ENCODE assay signal across 16 cellular contexts in genomic region chr2:179550214-179550613, GRCh38.
"Had no signal": no experiment of that assay in that cellular context is flagged by ENCODE, and none has a peak within 500 bp of the region (broad histone marks: within the 10 kb centered on the region; RNA-seq: fewer than 3 reads in every experiment).

No MANE protein-coding gene starts in this region.

- H3K27ac ChIP-seq: dorsolateral prefrontal cortex, foreskin keratinocyte, neutrophil, right atrium auricular region, stomach, thoracic aorta, WERI-Rb-1 had no signal

- H3K27me3 Mint-ChIP-seq: activated naive CD8-positive, alpha-beta T cell treated with anti-CD3 and anti-CD28 coated beads, Interleukin-2, amount 10 ng/mL, durations not matched to agents 7 days and 5 days had no signal

- H3K36me3 ChIP-seq: neutrophil, right atrium auricular region, stomach, thoracic aorta, WERI-Rb-1 had no signal

- H3K4me3 Mint-ChIP-seq: activated CD8-positive, alpha-beta T cell treated with anti-CD3 and anti-CD28 coated beads, Interleukin-2, amount 10 ng/mL, durations not matched to agents 7 days and 5 days; activated naive CD8-positive, alpha-beta T cell treated with anti-CD3 and anti-CD28 coated beads, Interleukin-2, amount 10 ng/mL, durations not matched to agents 7 days and 5 days; naive B cell had no signal

- DNase-seq: activated CD4-positive, alpha-beta T cell treated with anti-CD3 and anti-CD28 coated beads for 48 hours; activated CD8-positive, alpha-beta memory T cell treated with anti-CD3 and anti-CD28 coated beads, Interleukin-2, amount 50 U/mL, for 48 hours; activated CD8-positive, alpha-beta T cell treated with anti-CD3 and anti-CD28 coated beads, Interleukin-2, amount 10 ng/mL, durations not matched to agents 7 days and 5 days; activated naive CD8-positive, alpha-beta T cell treated with anti-CD3 and anti-CD28 coated beads, Interleukin-2, amount 10 ng/mL, durations not matched to agents 7 days and 5 days; aorta; dorsolateral prefrontal cortex; foreskin keratinocyte; head of caudate nucleus; naive B cell; small intestine; stomach; WERI-Rb-1 had no signal

- H3K4me1 Mint-ChIP-seq: activated naive CD8-positive, alpha-beta T cell treated with anti-CD3 and anti-CD28 coated beads, Interleukin-2, amount 10 ng/mL, durations not matched to agents 7 days and 5 days; naive B cell had no signal

- H3K4me1 ChIP-seq: foreskin keratinocyte, right atrium auricular region had no signal

- H3K36me3 Mint-ChIP-seq: activated naive CD8-positive, alpha-beta T cell treated with anti-CD3 and anti-CD28 coated beads, Interleukin-2, amount 10 ng/mL, durations not matched to agents 7 days and 5 days; naive B cell had no signal

- H3K4me3 ChIP-seq: dorsolateral prefrontal cortex, lung, right atrium auricular region, stomach, thoracic aorta had no signal

- H3K27me3 ChIP-seq: dorsolateral prefrontal cortex, foreskin keratinocyte, neutrophil, right atrium auricular region, stomach had no signal

- H3K27ac Mint-ChIP-seq: activated CD8-positive, alpha-beta T cell treated with anti-CD3 and anti-CD28 coated beads, Interleukin-2, amount 10 ng/mL, durations not matched to agents 7 days and 5 days; activated naive CD8-positive, alpha-beta T cell treated with anti-CD3 and anti-CD28 coated beads, Interleukin-2, amount 10 ng/mL, durations not matched to agents 7 days and 5 days had no signal

- H3K9me3 Mint-ChIP-seq: activated naive CD8-positive, alpha-beta T cell treated with anti-CD3 and anti-CD28 coated beads, Interleukin-2, amount 10 ng/mL, durations not matched to agents 7 days and 5 days had no signal

- H3K9me3 ChIP-seq: neutrophil, right atrium auricular region, stomach, thoracic aorta had no signal
